In genomic region chr17:65554568-65555223, GRCh38 we compare ENCODE assay signal across 13 cellular contexts. TPM values are rescaled to one million over a fixed set of nuclear protein-coding genes. Genes with fewer than 3 reads are reported as not detected.
DNase-seq lines count a peak whose midpoint lies in the region; ATAC-seq and TF ChIP-seq lines count a peak whose summit lies in the region.
"Had no signal": no experiment of that assay in that cellular context is flagged by ENCODE, and none has a peak within 500 bp of the region (broad histone marks: within the 10 kb centered on the region; RNA-seq: fewer than 3 reads in every experiment).

No MANE protein-coding gene starts in this region.

- ATAC-seq in T-cell (replicated peaks in 1 of 4), result no peak
- peak in 7 of 8 donors; percentile 51 to 84 (median 75) for ATAC-seq in heart right ventricle
- peak; percentile 36 for ATAC-seq in sciatic nerve
- ATAC-seq in omental fat pad (ENCODE audit: low FRiP score), result no peak
- ATAC-seq in GM18519 (IDR thresholded peaks at IDR 0.05; ENCODE audit: low FRiP score, unreplicated experiment), result no peak

- WGBS in GM23248 (ENCODE audit: low coverage in 1 of 2, low lambda C conversion rate in 2 of 2, missing lambda C conversion rate in 2 of 2), 2 experiments, result 31 to 35% methylated on average over 18 of the region's 18 CpGs
- WGBS in heart right ventricle, 2 donors, result 38 to 49% methylated on average over 18 of the region's 18 CpGs

- H3K4me1 ChIP-seq in GM23248 (ENCODE audit: insufficient read depth) (peaks cover 19% of the 10 kb centered on the region), heart right ventricle (peaks cover 0 to 57% (median 15%) of the 10 kb centered on the region in 9 donors)

- peak overlapping the region in 1 of 2 donors; percentile 63 for H3K27ac Mint-ChIP-seq in T-cell
- H3K27ac Mint-ChIP-seq: activated naive CD8-positive, alpha-beta T cell treated with anti-CD3 and anti-CD28 coated beads, Interleukin-2, amount 10 ng/mL, durations not matched to agents 7 days and 5 days; IgD-negative memory B cell had no signal

- H3K36me3 Mint-ChIP-seq in T-cell, result peaks cover 14% of the 10 kb centered on the region
- H3K36me3 Mint-ChIP-seq: naive B cell had no signal

- no peaks in the 10 kb centered on the region for H4K20me1 ChIP-seq in GM23248 (ENCODE audit: insufficient read depth)

- peak overlapping the region; percentile 73 for H3K4me2 ChIP-seq in GM23248 (ENCODE audit: unreplicated experiment)

- intact Hi-C loops in heart right ventricle (cut with DNase I) (loop anchor here in 8 of 10 donors (2.0 to 10.0 kb wide), 5 partner anchors 92 to 610 kb away; no protein-coding TSS in a partner anchor), sciatic nerve (cut with DNase I) (no loop called here)

- peaks cover 26% of the 10 kb centered on the region for H3F3A ChIP-seq in GM23248 (ENCODE audit: insufficient read depth)

- peak overlapping the region; percentile 89; the same call in 1 of the 2 replicates for H3K27ac ChIP-seq in GM23248
- H3K27ac ChIP-seq in heart right ventricle, result peak overlapping the region in 1 of 10 donors; percentile 27
- H3K27ac ChIP-seq: vagina had no signal

- H3K4me3 Mint-ChIP-seq in T-cell, result peak overlapping the region in 2 of 3 donors; percentile 54 to 63
- H3K4me3 Mint-ChIP-seq: activated naive CD8-positive, alpha-beta T cell treated with anti-CD3 and anti-CD28 coated beads, Interleukin-2, amount 10 ng/mL, durations not matched to agents 7 days and 5 days; IgD-negative memory B cell had no signal

- H3K9me3 Mint-ChIP-seq in T-cell, result no peaks in the 10 kb centered on the region
- H3K9me3 Mint-ChIP-seq: activated naive CD8-positive, alpha-beta T cell treated with anti-CD3 and anti-CD28 coated beads, Interleukin-2, amount 10 ng/mL, durations not matched to agents 7 days and 5 days; IgD-negative memory B cell; naive B cell had no signal

- H3K9me3 ChIP-seq in GM23248 (ENCODE audit: low read depth), result no peaks in the 10 kb centered on the region
- no peaks in the 10 kb centered on the region for H3K9me3 ChIP-seq in heart right ventricle
- H3K9me3 ChIP-seq: vagina had no signal

- peaks cover 0 to 3% of the 10 kb centered on the region in 2 donors for H3K27me3 Mint-ChIP-seq in T-cell

- CTCF ChIA-PET in T-cell (lab: Charles Lee), result no interaction called here
- CTCF ChIA-PET in HEK293T (lab: Yijun Ruan, JAX), result no interaction called here

- DNase-seq in GM23248 (peak; percentile 58), T-cell (no peak), heart right ventricle (peak; percentile 51 to 66), sciatic nerve (ENCODE audit: low spot score) (no peak), omental fat pad (ENCODE audit: low spot score) (no peak), SW 1271 (lab: John Stamatoyannopoulos, UW) (no peak), HEK293T (ENCODE audit: extremely low spot score) (no peak)
- DNase-seq: activated naive CD8-positive, alpha-beta T cell treated with anti-CD3 and anti-CD28 coated beads, Interleukin-2, amount 10 ng/mL, durations not matched to agents 7 days and 5 days; naive B cell; NK-92 treated with Interleukin-12 subunit alpha and Interleukin-12 subunit beta, amount 100 ng/mL, for 24 hours had no signal

- H3K79me2 ChIP-seq in GM23248 (ENCODE audit: insufficient read depth), result 0 out of 2 replicates have a peak, but pooled peaks cover 10% of the 10 kb centered on the region

- H3K4me3 ChIP-seq in GM23248 (peak overlapping the region; percentile 38; the same call in 1 of the 2 replicates), heart right ventricle (peak overlapping the region in 2 of 10 donors; percentile 3 to 6)
- H3K4me3 ChIP-seq: vagina had no signal

- H3K9ac ChIP-seq in GM23248, result peak overlapping the region; percentile 70; the same call in 1 of the 2 replicates

- no peaks in the 10 kb centered on the region for H3K9me2 ChIP-seq in GM23248 (ENCODE audit: insufficient read depth)

- H3K27me3 ChIP-seq in GM23248 (replicated peaks; ENCODE audit: insufficient read depth) (no peaks in the 10 kb centered on the region), heart right ventricle (peaks cover 0 to 30% (median 0%) of the 10 kb centered on the region in 7 donors)
- H3K27me3 ChIP-seq: vagina had no signal

- in situ Hi-C loops in GM23248 (cut with MboI), result loop anchor here (5.0 to 25.0 kb wide), 2 partner anchors 257 to 608 kb away; no protein-coding TSS in a partner anchor

- TF ChIP-seq CTCF in heart right ventricle (IDR thresholded peaks at IDR 0.05), result peak in 5 of 9 donors; percentile 8 to 45 (median 15)
- no peak for TF ChIP-seq CTCF in omental fat pad (IDR thresholded peaks at IDR 0.05)

- H2AFZ ChIP-seq in GM23248, result peak overlapping the region; percentile 53

- POLR2A ChIA-PET in T-cell (lab: Charles Lee), result no interaction called here
- POLR2A ChIA-PET in HEK293T (lab: Yijun Ruan, JAX), result no interaction called here

- H3K36me3 ChIP-seq in GM23248 (ENCODE audit: low read depth), result no peaks in the 10 kb centered on the region
- H3K36me3 ChIP-seq in heart right ventricle, result peaks cover 0 to 9% (median 0%) of the 10 kb centered on the region in 9 donors
- H3K36me3 ChIP-seq: vagina had no signal

- peaks cover 23 to 41% (median 33%) of the 10 kb centered on the region in 3 donors for H3K4me1 Mint-ChIP-seq in T-cell

TF ChIP-seq in HEK293T, 16 proteins besides CTCF, POLR2A, EP300 and RAD21:
- TF ChIP-seq BHLHE40 (IDR thresholded peaks at IDR 0.05; ENCODE audit: borderline replicate concordance) (no peak), FOXK2 (IDR thresholded peaks at IDR 0.05) (no peak), HDGF (IDR thresholded peaks at IDR 0.05; ENCODE audit: borderline replicate concordance) (no peak), L3MBTL2 (conservative IDR thresholded peaks at IDR 0.05) (no peak), FOXM1 (IDR thresholded peaks at IDR 0.05; ENCODE audit: borderline replicate concordance) (no peak), LEF1 (IDR thresholded peaks at IDR 0.05; ENCODE audit: borderline replicate concordance) (no peak), SUZ12 (IDR thresholded peaks at IDR 0.05) (no peak), TARDBP (IDR thresholded peaks at IDR 0.05) (no peak), NFRKB (IDR thresholded peaks at IDR 0.05) (no peak), SP1 (IDR thresholded peaks at IDR 0.05) (no peak), ARNT (IDR thresholded peaks at IDR 0.05) (no peak), ZNF384 (IDR thresholded peaks at IDR 0.05) (no peak), FOXA1 (IDR thresholded peaks at IDR 0.05) (no peak)

RNA-seq across cellular contexts. Expression of gene AXIN2, which starts 6.8 kb away (rescaled TPM):
- 2.3 and 2.4 TPM in 2 replicates for total RNA-seq in GM23248 (2014; rRNA removed; shearing (Covaris generic))
- polyA plus RNA-seq in GM23248 (2016; fragmentation: Nextera tagmentation; extraction: Ambion mirVana) (0.46 and 0.94 TPM in 2 replicates), heart right ventricle (1 to 10 TPM; 7.4 to 9.4 TPM)
- total RNA-seq in T-cell (10 to 100 TPM; 35.8 to 44.9 (median 40.2) TPM), heart right ventricle (10 to 100 TPM in 8 of 10 donors, 1 to 10 TPM in 2; 5.7 to 19.2 (median 13.7) TPM), sciatic nerve (18.0 TPM), omental fat pad (10 to 100 TPM in 3 of 4 donors, 1 to 10 TPM in 1; 8.3 to 20.2 (median 11.2) TPM)

Comparison
In these comparisons a context has a peak if more than half of its experiments do, and no peak if none do; other contexts are left out.
1. DNase-seq: peak in GM23248 (single experiment) and heart right ventricle (2 of 2); none in T-cell (0 of 34), sciatic nerve (single experiment), omental fat pad (single experiment), SW 1271 (0 of 2) and HEK293T (single experiment).
2. ATAC-seq: peak in heart right ventricle (7 of 8) and sciatic nerve (single experiment); none in T-cell (0 of 4), omental fat pad (single experiment) and GM18519 (single experiment).
3. CTCF ChIP-seq: peak in heart right ventricle (5 of 9); none in omental fat pad (0 of 3).